1 cellular context compared by ENCODE assay signal in genomic region chr1:183279835-183280234, GRCh38.
TF ChIP-seq lines count a peak whose summit lies in the region.

No MANE protein-coding gene starts in this region.

TF ChIP-seq in GM23338, 12 proteins besides CTCF, POLR2A, EP300 and RAD21 (continued from another document):
- no peak for TF ChIP-seq EZH2 (IDR thresholded peaks at IDR 0.05; ENCODE audit: low read depth, unreplicated experiment)
